In the genomic region with DNA sequence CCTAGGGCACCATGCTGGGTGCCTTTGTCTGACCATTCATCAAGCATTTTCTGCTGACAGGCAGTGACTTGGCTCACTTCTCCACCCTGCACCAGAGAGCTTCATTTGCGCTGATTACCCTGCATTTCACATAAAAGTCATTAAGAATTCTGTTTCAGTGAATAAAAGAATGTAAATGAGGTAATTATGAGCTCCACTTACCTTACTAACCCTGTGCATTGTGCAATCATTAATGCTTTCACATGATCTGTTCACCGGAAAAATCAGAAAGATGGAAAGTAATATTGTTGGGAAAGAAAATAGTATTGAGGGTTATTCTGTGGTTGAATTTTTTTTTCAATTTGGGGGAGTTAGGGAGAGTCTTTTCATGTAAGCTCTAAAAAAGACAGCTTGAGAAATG, we compare ENCODE assay signal across 19 cellular contexts.
"Had no signal": no experiment of that assay in that cellular context is flagged by ENCODE, and none has a peak within 500 bp of the region (broad histone marks: within the 10 kb centered on the region; RNA-seq: fewer than 3 reads in every experiment).

No MANE protein-coding gene starts in this region.

- DNase-seq: cortex of kidney; effector memory CD8-positive, alpha-beta T cell; kidney; naive B cell; occipital lobe; pancreas; sigmoid colon; stimulated activated CD4-positive, alpha-beta T cell treated with anti-CD3 and anti-CD28 coated beads, Interleukin-2, amount 100 ng/mL, for 24 hours; stimulated activated CD4-positive, alpha-beta T cell treated with anti-CD3 and anti-CD28 coated beads, Interleukin-4, amount 100 ng/mL, for 24 hours; stimulated activated naive CD4-positive, alpha-beta T cell treated with Interleukin-2 at 50 U/mL for 16 hours; stomach; thyroid gland; trophoblast cell had no signal

- H3K27me3 ChIP-seq: pancreas, right atrium auricular region, sigmoid colon, stomach, thyroid gland, vagina had no signal

- H3K36me3 ChIP-seq: pancreas, right atrium auricular region, sigmoid colon, stomach, thyroid gland, vagina had no signal

- H3K4me1 ChIP-seq: vagina had no signal

- H3K27ac ChIP-seq: pancreas, right atrium auricular region, sigmoid colon, stomach, thyroid gland, vagina had no signal

- H3K9me3 ChIP-seq: pancreas, right atrium auricular region, sigmoid colon, stomach, thyroid gland, vagina had no signal

- H3K4me3 ChIP-seq: lung, pancreas, right atrium auricular region, sigmoid colon, stomach, thyroid gland, vagina had no signal

- ATAC-seq: effector memory CD8-positive, alpha-beta T cell; left lobe of liver; natural killer cell treated with Interleukin-12 subunit alpha and Interleukin-12 subunit beta and Interleukin-15 and Interleukin-18, amount 100 ng/mL, for 72 hours; pancreas; stimulated activated effector memory CD8-positive, alpha-beta T cell treated with anti-CD3 and anti-CD28 coated beads, Interleukin-12 subunit alpha, Interleukin-12 subunit beta, amount 100 ng/mL, for 72 hours had no signal
